18 cellular contexts compared by ENCODE assay signal in the genomic region with DNA sequence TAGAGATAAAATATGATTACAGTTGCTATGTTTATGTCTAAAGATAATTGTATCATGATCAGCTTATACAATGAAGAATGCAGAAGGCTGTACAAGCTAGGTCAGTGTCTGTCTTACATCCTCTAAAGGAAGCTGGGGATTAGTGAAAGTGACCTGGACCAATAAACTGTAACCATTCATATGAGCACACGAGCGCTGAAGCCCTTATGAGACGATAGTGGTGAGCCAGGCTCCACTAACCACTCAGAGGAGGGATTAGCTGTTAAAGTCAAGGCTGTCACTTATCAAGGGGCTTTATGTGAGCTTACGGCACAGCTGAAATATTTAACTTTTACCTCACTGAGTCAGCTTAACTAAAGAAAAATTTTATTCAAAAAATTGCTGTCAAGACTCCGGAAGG. TPM values are rescaled to one million over a fixed set of nuclear protein-coding genes. Genes with fewer than 3 reads are reported as not detected.
DNase-seq lines count a peak whose midpoint lies in the region; ATAC-seq and TF ChIP-seq lines count a peak whose summit lies in the region.
"Had no signal": no experiment of that assay in that cellular context is flagged by ENCODE, and none has a peak within 500 bp of the region (broad histone marks: within the 10 kb centered on the region; RNA-seq: fewer than 3 reads in every experiment).

No MANE protein-coding gene starts in this region.

- TF ChIP-seq CTCF in right atrium auricular region (IDR thresholded peaks at IDR 0.05) (no peak), fibroblast of villous mesenchyme (IDR thresholded peaks at IDR 0.05; ENCODE audit: insufficient read depth, low read depth, low read length) (no peak)

- no peak for DNase-seq in right atrium auricular region (ENCODE audit: low spot score)
- DNase-seq in right cardiac atrium, result no peak
- DNase-seq in NCI-H82 treated with DMSO at 0.1 percent for 48 hours (lab: John Stamatoyannopoulos, UW; ENCODE audit: unreplicated experiment), result peak; percentile 91
- peak; percentile 100 for DNase-seq in fibroblast of villous mesenchyme (ENCODE audit: low read depth)
- DNase-seq in NCI-H1436 (lab: John Stamatoyannopoulos, UW), result no peak
- no peak for DNase-seq in AG20443 (ENCODE audit: low spot score)
- DNase-seq in stimulated activated CD4-positive, alpha-beta T cell treated with anti-CD3 and anti-CD28 coated beads, Interleukin-4, amount 100 ng/mL, for 4 hours, result no peak
- DNase-seq: activated CD4-positive, alpha-beta T cell treated with anti-CD3 and anti-CD28 coated beads, Interleukin-2, amount 50 U/mL, for 4 hours; COR-L47; effector memory CD4-positive, alpha-beta T cell; MG63; NCI-H187 treated with DMSO at 0.1 percent for 48 hours; NCI-H526 had no signal

- WGBS in right cardiac atrium, result 62% methylated on average over 5 of the region's 5 CpGs

- H3K4me3 ChIP-seq in right atrium auricular region (no peak overlapping the region), right cardiac atrium (ENCODE audit: low read length) (no peak overlapping the region), fibroblast of villous mesenchyme (ENCODE audit: low read depth, low read length) (no peak overlapping the region)
- H3K4me3 ChIP-seq: lung, MG63 had no signal

- peaks cover 0 to 4% of the 10 kb centered on the region in 2 donors for H3K4me1 ChIP-seq in right atrium auricular region
- H3K4me1 ChIP-seq in right cardiac atrium (ENCODE audit: control insufficient read depth, insufficient read depth, low read length), result peaks cover 5% of the 10 kb centered on the region

- ATAC-seq in right cardiac atrium, result no peak
- ATAC-seq in GM19397 (IDR thresholded peaks at IDR 0.05; ENCODE audit: unreplicated experiment), result no peak
- ATAC-seq: activated naive CD4-positive, alpha-beta T cell treated with anti-CD3 and anti-CD28 coated beads, Interleukin-2, amount 50 U/mL, for 72 hours; HCT116; natural killer cell treated with Interleukin-12 subunit alpha and Interleukin-12 subunit beta and Interleukin-15 and Interleukin-18, amount 100 ng/mL, for 72 hours had no signal

- H3K9me3 ChIP-seq in right atrium auricular region (no peaks in the 10 kb centered on the region), right cardiac atrium (ENCODE audit: control insufficient read depth, low read length) (no peaks in the 10 kb centered on the region)
- H3K9me3 ChIP-seq: MG63 had no signal

- H3K27ac ChIP-seq in right atrium auricular region, result peak overlapping the region; percentile 50 to 85
- H3K27ac ChIP-seq in right cardiac atrium (ENCODE audit: low read length), result no peak overlapping the region

- intact Hi-C loops in right cardiac atrium (cut with DNase I), result no loop called here

- no peaks in the 10 kb centered on the region for H3K27me3 ChIP-seq in right atrium auricular region
- H3K27me3 ChIP-seq in right cardiac atrium (ENCODE audit: control insufficient read depth, insufficient read depth), result no peaks in the 10 kb centered on the region
- H3K27me3 ChIP-seq: MG63 had no signal

- H3K36me3 ChIP-seq in right atrium auricular region, result peaks cover 12% of the 10 kb centered on the region

RNA-seq across cellular contexts. Expression of a gene that starts 30.3 kb away (rescaled TPM):
- total RNA-seq in right atrium auricular region (100 to 1,000 TPM; 378 to 472 TPM), right cardiac atrium (100 to 1,000 TPM; 307 to 334 (median 325) TPM), fibroblast of villous mesenchyme (108 and 137 TPM in 2 replicates)
- polyA plus RNA-seq in right cardiac atrium, result 741 TPM

Comparison
In these comparisons a context has a peak if more than half of its experiments do, and no peak if none do; other contexts are left out.
1. DNase-seq: peak in NCI-H82 treated with DMSO at 0.1 percent for 48 hours (single experiment) and fibroblast of villous mesenchyme (single experiment); none in right atrium auricular region (single experiment), right cardiac atrium (0 of 3), NCI-H1436 (single experiment), AG20443 (single experiment) and stimulated activated CD4-positive, alpha-beta T cell treated with anti-CD3 and anti-CD28 coated beads, Interleukin-4, amount 100 ng/mL, for 4 hours (0 of 2).